8 cellular contexts compared by ENCODE assay signal in genomic region chr1:155085504-155086181, GRCh38. TPM values are rescaled to one million over a fixed set of nuclear protein-coding genes. Genes with fewer than 3 reads are reported as not detected.
DNase-seq lines count a peak whose midpoint lies in the region; TF ChIP-seq lines count a peak whose summit lies in the region.

No MANE protein-coding gene starts in this region.

- H3K27ac Mint-ChIP-seq in Calu3 (ENCODE audit: unreplicated experiment), result peak overlapping the region; percentile 62
- peak overlapping the region; percentile 98 for H3K27ac Mint-ChIP-seq in mesothelial cell of epicardium

- intact Hi-C loops in Calu3 (cut with micrococcal nuclease; ENCODE audit: unreplicated experiment), result loop anchor here (2.0 kb wide), 1 partner anchor 527 kb away; the partner anchor contains the start of gene UBE2Q1

- BruUV-seq in Calu3 (replicated peaks; lab: Mats Ljungman, UMichigan), result no TSS peak

- peaks cover 36% of the 10 kb centered on the region for H3K36me3 Mint-ChIP-seq in Calu3 (ENCODE audit: insufficient read depth, unreplicated experiment)
- no peaks in the 10 kb centered on the region for H3K36me3 Mint-ChIP-seq in mesothelial cell of epicardium

- TF ChIP-seq CTCF in Calu3 (IDR thresholded peaks at IDR 0.05; ENCODE audit: unreplicated experiment) (no peak), mesothelial cell of epicardium (IDR thresholded peaks at IDR 0.05; ENCODE audit: unreplicated experiment) (no peak)

- H3K4me3 ChIP-seq in MG63, result peak overlapping the region; percentile 63

- peaks cover 25% of the 10 kb centered on the region for H3K27me3 ChIP-seq in MG63

- DNase-seq in Calu3 (peak; percentile 77), MG63 (peak; percentile 70), dermis blood vessel endothelial cell (peak; percentile 41), mesothelial cell of epicardium (ENCODE audit: low spot score in 2 of 2, unreplicated experiment in 2 of 2) (peak in 1 of 2 experiments; percentile 62), 8988T (no peak), GF-D8 (lab: John Stamatoyannopoulos, UW) (no peak)
- peak; percentile 75 for DNase-seq in activated CD4-positive, alpha-beta T cell treated with anti-CD3 and anti-CD28 coated beads, Interleukin-2, amount 50 U/mL, for 1 hour
- peak; percentile 63 for DNase-seq in stimulated activated CD8-positive, alpha-beta memory T cell treated with anti-CD3 and anti-CD28 coated beads, Interleukin-4, amount 100 ng/mL, for 24 hours (ENCODE audit: low read depth)

- CTCF ChIA-PET in Calu3 (lab: Charles Lee), result interaction anchor here (0.6 to 2.2 kb wide), 20 partner anchors 10 to 416 kb away, joined by 3 to 28 read pairs (median 10); partner anchors contain the start of genes ADAM15, EFNA4, KRTCAP2 and PMVK

- peak overlapping the region; percentile 96 for H3K4me3 Mint-ChIP-seq in Calu3 (ENCODE audit: low read depth, unreplicated experiment)
- peak overlapping the region; percentile 96 for H3K4me3 Mint-ChIP-seq in mesothelial cell of epicardium

- H3K9me3 Mint-ChIP-seq in Calu3 (ENCODE audit: low read depth, unreplicated experiment) (no peaks in the 10 kb centered on the region), mesothelial cell of epicardium (no peaks in the 10 kb centered on the region)

- H3K9me3 ChIP-seq in MG63, result no peaks in the 10 kb centered on the region

- H3K27me3 Mint-ChIP-seq in Calu3 (ENCODE audit: unreplicated experiment) (peaks cover 39% of the 10 kb centered on the region), mesothelial cell of epicardium (ENCODE audit: low read depth) (peaks cover 33% of the 10 kb centered on the region)

- H3K4me1 Mint-ChIP-seq in Calu3 (ENCODE audit: low read depth, unreplicated experiment) (peaks cover 44% of the 10 kb centered on the region), mesothelial cell of epicardium (peaks cover 39% of the 10 kb centered on the region)

- no peaks in the 10 kb centered on the region for H3K36me3 ChIP-seq in MG63

RNA-seq across cellular contexts. Expression of gene EFNA3, which starts 7.0 kb away (rescaled TPM):
- 1.7 and 3.4 TPM in 2 replicates for total RNA-seq in Calu3 (2022)
- total RNA-seq in MG63 (2014; rRNA removed; shearing (Covaris generic); ENCODE audit: low replicate concordance), result 0.64 and 3.0 TPM in 2 replicates
- 1.9 and 2.2 TPM in 2 replicates for total RNA-seq in dermis blood vessel endothelial cell
- total RNA-seq in mesothelial cell of epicardium, result 14.6 to 17.8 TPM (median 15.4 TPM) in 3 replicates

RNA-seq across cellular contexts. Expression of gene EFNA4, which starts 22.1 kb away (rescaled TPM):
- total RNA-seq in Calu3 (2022) (12.6 and 13.9 TPM in 2 replicates), dermis blood vessel endothelial cell (9.5 and 15.7 TPM in 2 replicates), mesothelial cell of epicardium (30.8 to 31.2 TPM (median 30.9 TPM) in 3 replicates)
- 12.0 and 13.0 TPM in 2 replicates for total RNA-seq in MG63 (2014; rRNA removed; shearing (Covaris generic); ENCODE audit: low replicate concordance)

RNA-seq across cellular contexts. Expression of gene ADAM15, which starts 34.5 kb away (rescaled TPM):
- total RNA-seq in Calu3 (2022) (99.1 and 103 TPM in 2 replicates), dermis blood vessel endothelial cell (289 and 307 TPM in 2 replicates), mesothelial cell of epicardium (32.7 to 36.1 TPM (median 36.1 TPM) in 3 replicates)
- 189 and 285 TPM in 2 replicates for total RNA-seq in MG63 (2014; rRNA removed; shearing (Covaris generic); ENCODE audit: low replicate concordance)

RNA-seq across cellular contexts. Expression of gene EFNA1, which starts 42.0 kb away (rescaled TPM):
- 33.7 and 41.7 TPM in 2 replicates for total RNA-seq in Calu3 (2022)
- total RNA-seq in MG63 (2014; rRNA removed; shearing (Covaris generic); ENCODE audit: low replicate concordance), result 0.37 and 4.1 TPM in 2 replicates
- total RNA-seq in dermis blood vessel endothelial cell, result 119 and 138 TPM in 2 replicates
- total RNA-seq in mesothelial cell of epicardium, result 92.4 to 94.8 TPM (median 93.1 TPM) in 3 replicates

RNA-seq across cellular contexts. Expression of gene SLC50A1, which starts 50.0 kb away (rescaled TPM):
- total RNA-seq in Calu3 (2022) (68.5 and 72.0 TPM in 2 replicates), dermis blood vessel endothelial cell (26.2 and 27.1 TPM in 2 replicates), mesothelial cell of epicardium (25.6 to 33.5 TPM (median 25.9 TPM) in 3 replicates)
- total RNA-seq in MG63 (2014; rRNA removed; shearing (Covaris generic); ENCODE audit: low replicate concordance), result 25.9 and 56.9 TPM in 2 replicates

Comparison
In these comparisons a context has a peak if more than half of its experiments do, and no peak if none do; other contexts are left out.
1. DNase-seq: peak in Calu3 (single experiment), MG63 (single experiment), activated CD4-positive, alpha-beta T cell treated with anti-CD3 and anti-CD28 coated beads, Interleukin-2, amount 50 U/mL, for 1 hour (single experiment), dermis blood vessel endothelial cell (single experiment) and stimulated activated CD8-positive, alpha-beta memory T cell treated with anti-CD3 and anti-CD28 coated beads, Interleukin-4, amount 100 ng/mL, for 24 hours (single experiment); none in 8988T (single experiment) and GF-D8 (single experiment).